In genomic region chr12:31117203-31118011, GRCh38 we compare ENCODE assay signal across 8 cellular contexts. TPM values are rescaled to one million over a fixed set of nuclear protein-coding genes. Genes with fewer than 3 reads are reported as not detected.
DNase-seq lines count a peak whose midpoint lies in the region; ATAC-seq and TF ChIP-seq lines count a peak whose summit lies in the region.

No MANE protein-coding gene starts in this region.

- H3K9me3 ChIP-seq in iPS-15b (ENCODE audit: control insufficient read depth, insufficient read depth, low read length), result no peaks in the 10 kb centered on the region
- H3K9me3 ChIP-seq in spleen, result no peaks in the 10 kb centered on the region

- peak overlapping the region; percentile 66 for H3K4me3 Mint-ChIP-seq in activated naive CD8-positive, alpha-beta T cell treated with anti-CD3 and anti-CD28 coated beads, Interleukin-2, amount 50 U/mL, for 24 hours

- no peaks in the 10 kb centered on the region for H3K36me3 ChIP-seq in iPS-15b (ENCODE audit: control insufficient read depth, insufficient read depth, low read length)
- no peaks in the 10 kb centered on the region for H3K36me3 ChIP-seq in spleen

- H3K27ac ChIP-seq in spleen, result no peak overlapping the region

- TF ChIP-seq POLR2A in spleen (IDR thresholded peaks at IDR 0.05), result no peak

- peak; percentile 66 for ATAC-seq in GM18502 (IDR thresholded peaks at IDR 0.05; ENCODE audit: poor library complexity, unreplicated experiment)
- peak; percentile 86 for ATAC-seq in HG03565 (IDR thresholded peaks at IDR 0.05; ENCODE audit: unreplicated experiment)
- ATAC-seq in activated naive CD8-positive, alpha-beta T cell treated with anti-CD3 and anti-CD28 coated beads, Interleukin-2, amount 50 U/mL, for 24 hours, result peak; percentile 77
- no peak for ATAC-seq in GM21619 (IDR thresholded peaks at IDR 0.05; ENCODE audit: unreplicated experiment)

- peaks cover 24% of the 10 kb centered on the region for H3K27me3 Mint-ChIP-seq in activated naive CD8-positive, alpha-beta T cell treated with anti-CD3 and anti-CD28 coated beads, Interleukin-2, amount 50 U/mL, for 24 hours

- H3K4me3 ChIP-seq in AG04449 (ENCODE audit: low read depth, low read length), result peak overlapping the region; percentile 44
- H3K4me3 ChIP-seq in iPS-15b (ENCODE audit: low read depth, low read length), result peak overlapping the region; percentile 79
- peak overlapping the region in 6 of 8 donors; percentile 16 to 64 (median 34) for H3K4me3 ChIP-seq in spleen

- H3K9me3 Mint-ChIP-seq in activated naive CD8-positive, alpha-beta T cell treated with anti-CD3 and anti-CD28 coated beads, Interleukin-2, amount 50 U/mL, for 24 hours, result no peaks in the 10 kb centered on the region

- intact Hi-C loops in spleen (cut with DNase I; ENCODE audit: low total_unique reads), result no loop called here

- H3K27me3 ChIP-seq in iPS-15b (ENCODE audit: control insufficient read depth, insufficient read depth, low read length), result peaks cover 19% of the 10 kb centered on the region
- H3K27me3 ChIP-seq in spleen (replicated peaks in 1 of 7), result peaks cover 0 to 44% (median 25%) of the 10 kb centered on the region in 7 donors

- DNase-seq in AG04449 (ENCODE audit: low read depth, low spot score) (no peak), SK-N-DZ (ENCODE audit: low spot score) (peak; percentile 82), spleen (peak; percentile 87)
- DNase-seq in activated naive CD8-positive, alpha-beta T cell treated with anti-CD3 and anti-CD28 coated beads, Interleukin-2, amount 50 U/mL, for 24 hours, result peak; percentile 74

- H3K9ac ChIP-seq in iPS-15b (ENCODE audit: low read depth, low read length), result no peak overlapping the region

- H3K27ac Mint-ChIP-seq in activated naive CD8-positive, alpha-beta T cell treated with anti-CD3 and anti-CD28 coated beads, Interleukin-2, amount 50 U/mL, for 24 hours, result peak overlapping the region; percentile 35

- WGBS in spleen, 5 donors, result 2 to 12% (median 5%) methylated on average over 5 to 45 of the region's 45 CpGs

- H3K4me1 ChIP-seq in iPS-15b (ENCODE audit: control insufficient read depth, insufficient read depth, low read length) (no peaks in the 10 kb centered on the region), spleen (peaks cover 3 to 34% (median 23%) of the 10 kb centered on the region in 6 donors)

- CTCF ChIA-PET in AG04449 (lab: Yijun Ruan, JAX), result interaction anchor here (1.6 kb wide), 1 partner anchor 269 kb away, joined by 4 read pairs; no protein-coding TSS in a partner anchor

- H3K4me1 Mint-ChIP-seq in activated naive CD8-positive, alpha-beta T cell treated with anti-CD3 and anti-CD28 coated beads, Interleukin-2, amount 50 U/mL, for 24 hours, result peaks cover 7% of the 10 kb centered on the region

- POLR2A ChIA-PET in AG04449 (lab: Yijun Ruan, JAX), result no interaction called here

- peak; percentile 51 for TF ChIP-seq CTCF in AG04449 (IDR thresholded peaks at IDR 0.05; ENCODE audit: insufficient read depth, low read length, missing control alignments)
- peak in 6 of 11 experiments; percentile 25 to 80 (median 68) for TF ChIP-seq CTCF in spleen (IDR thresholded peaks at IDR 0.05 in 8 of 11, conservative IDR thresholded peaks at IDR 0.05 in 3 of 11)

- H3K36me3 Mint-ChIP-seq in activated naive CD8-positive, alpha-beta T cell treated with anti-CD3 and anti-CD28 coated beads, Interleukin-2, amount 50 U/mL, for 24 hours (ENCODE audit: low read depth), result no peaks in the 10 kb centered on the region

RNA-seq across cellular contexts. Expression of gene DDX11, which starts 43.7 kb away (rescaled TPM):
- 75.2 and 102 TPM in 2 replicates for polyA plus RNA-seq in SK-N-DZ (2014; cell fraction: cytosol; rRNA removed)
- 737 and 910 TPM in 2 replicates for polyA plus RNA-seq in SK-N-DZ (2014; cell fraction: nucleus; rRNA removed)
- 10 to 100 TPM; 15.9 to 66.7 (median 45.3) TPM for total RNA-seq in spleen
- polyA plus RNA-seq in spleen, result 10 to 100 TPM; 13.3 to 31.0 (median 15.2) TPM
